ENCODE assay signal across 1 cellular context in genomic region chr22:24285245-24285644, GRCh38.
TF ChIP-seq lines count a peak whose summit lies in the region.

No MANE protein-coding gene starts in this region.

TF ChIP-seq in endothelial cell of umbilical vein, 7 proteins besides CTCF, POLR2A, EP300 and RAD21:
- no peak for TF ChIP-seq JUN (IDR thresholded peaks at IDR 0.05; ENCODE audit: borderline replicate concordance, insufficient read depth, insufficient read length, low read depth)
- no peak for TF ChIP-seq MYC (IDR thresholded peaks at IDR 0.05; ENCODE audit: low read depth, low read length)
- TF ChIP-seq POLR2AphosphoS5 (IDR thresholded peaks at IDR 0.05; ENCODE audit: insufficient read depth, low read depth, low read length): no peak
- TF ChIP-seq FOS (IDR thresholded peaks at IDR 0.05; ENCODE audit: borderline replicate concordance, insufficient read depth, low read length): no peak
- no peak for TF ChIP-seq GATA2 (IDR thresholded peaks at IDR 0.05; ENCODE audit: insufficient read depth, insufficient read length, low read depth, low read length)
- TF ChIP-seq EZH2 (IDR thresholded peaks at IDR 0.05; ENCODE audit: borderline replicate concordance, low read depth, low read length, severe bottlenecking): no peak
- no peak for TF ChIP-seq MAX (IDR thresholded peaks at IDR 0.05; ENCODE audit: insufficient read depth, insufficient read length)
TF ChIP-seq in endothelial cell of umbilical vein: peak in this region for 0.
